ENCODE assay signal across 12 cellular contexts in the genomic region with DNA sequence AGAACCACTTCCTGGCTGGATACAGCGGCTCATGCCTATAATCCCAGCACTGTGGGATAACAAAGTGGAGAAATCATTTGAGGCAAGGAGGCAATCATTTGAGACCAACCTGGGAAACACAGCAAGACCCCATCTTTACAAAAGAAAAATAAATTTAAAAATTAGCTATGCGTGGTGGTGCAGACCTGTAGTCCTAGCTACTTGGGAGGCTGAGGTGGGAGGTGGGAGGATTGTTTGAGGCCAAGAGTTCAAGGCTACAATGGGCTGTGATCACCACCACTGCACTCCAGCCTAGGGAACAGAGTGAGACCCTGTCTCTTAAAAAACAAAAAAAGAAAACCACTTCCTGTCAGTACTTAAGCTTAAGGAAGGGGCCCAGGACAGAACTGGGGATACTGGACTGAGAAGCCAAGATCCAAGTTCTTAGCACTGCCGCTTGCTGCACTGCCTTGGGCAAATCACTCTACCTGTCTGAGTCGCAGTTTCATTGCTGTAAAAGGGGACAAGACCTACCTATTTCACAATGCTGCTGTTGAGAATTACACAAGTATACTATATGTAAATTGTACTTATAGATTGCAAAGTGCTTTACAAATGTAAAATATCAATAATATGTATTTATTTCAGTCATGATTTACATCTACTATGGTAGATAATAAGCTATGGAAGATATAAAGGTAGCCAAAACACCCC.
DNase-seq lines count a peak whose midpoint lies in the region; ATAC-seq and TF ChIP-seq lines count a peak whose summit lies in the region.
"Had no signal": no experiment of that assay in that cellular context is flagged by ENCODE, and none has a peak within 500 bp of the region (broad histone marks: within the 10 kb centered on the region; RNA-seq: fewer than 3 reads in every experiment).

No MANE protein-coding gene starts in this region.

- intact Hi-C loops in OCI-LY7 (cut with micrococcal nuclease; ENCODE audit: unreplicated experiment) = no loop called here
- intact Hi-C loops in stomach (cut with DNase I; ENCODE audit: low total_unique reads) = loop anchor here (10.0 kb wide), 1 partner anchor 98 kb away; no protein-coding TSS in a partner anchor

- 87 to 100% (median 95%) methylated on average over 4 of the region's 4 CpGs for WGBS in stomach, 5 donors

- peak overlapping the region; percentile 23 for H3K4me2 ChIP-seq in OCI-LY7 (ENCODE audit: low read length)

- no peak overlapping the region for H2AFZ ChIP-seq in OCI-LY7 (ENCODE audit: low read length)

- no peak overlapping the region for H3K27ac ChIP-seq in OCI-LY7 (ENCODE audit: low read depth, low read length, poor library complexity, severe bottlenecking)
- peak overlapping the region in 3 of 5 donors; percentile 65 to 73 (median 70) for H3K27ac ChIP-seq in stomach

- H3K36me3 ChIP-seq in OCI-LY7 (ENCODE audit: insufficient read depth, low read length) = no peaks in the 10 kb centered on the region; the same call in 1 of the 2 replicates
- no peaks in the 10 kb centered on the region for H3K36me3 ChIP-seq in stomach
- H3K36me3 ChIP-seq: upper lobe of left lung had no signal

- H3K27me3 ChIP-seq in stomach = no peaks in the 10 kb centered on the region
- H3K27me3 ChIP-seq: upper lobe of left lung had no signal

- peaks cover 35% of the 10 kb centered on the region; the same call in 1 of the 2 replicates for H3K79me2 ChIP-seq in OCI-LY7 (ENCODE audit: insufficient read depth, low read depth, low read length)

- POLR2A ChIA-PET in OCI-LY7 (lab: Charles Lee) = interaction anchor here (0.6 to 1.9 kb wide), 5 partner anchors 11 to 297 kb away, joined by 3 to 7 read pairs (median 3); no protein-coding TSS in a partner anchor

- H3K4me3 ChIP-seq in OCI-LY7 (ENCODE audit: low read depth, low read length, poor library complexity, severe bottlenecking) (no peak overlapping the region), epithelial cell of esophagus (ENCODE audit: low read length) (no peak overlapping the region), stomach (no peak overlapping the region)
- H3K4me3 ChIP-seq: skin epidermis, upper lobe of left lung had no signal

- peaks cover 45% of the 10 kb centered on the region for H3K4me1 ChIP-seq in OCI-LY7 (ENCODE audit: insufficient read depth, low read length, poor library complexity, severe bottlenecking)
- H3K4me1 ChIP-seq in stomach = peaks cover 54 to 84% (median 75%) of the 10 kb centered on the region in 4 donors

- H3K9me2 ChIP-seq in OCI-LY7 (ENCODE audit: insufficient read depth, low read length) = no peaks in the 10 kb centered on the region

- peaks cover 2% of the 10 kb centered on the region for H3K36me3 Mint-ChIP-seq in activated T-cell treated with anti-CD3 and anti-CD28 coated beads, Interleukin-2, amount 50 U/mL, for 4 hours (ENCODE audit: insufficient read depth)
- H3K36me3 Mint-ChIP-seq: naive B cell had no signal

- BruUV-seq in OCI-LY7 (replicated peaks; lab: Mats Ljungman, UMichigan) = no TSS peak

- no peaks in the 10 kb centered on the region for H3K9me3 Mint-ChIP-seq in activated T-cell treated with anti-CD3 and anti-CD28 coated beads, Interleukin-2, amount 50 U/mL, for 4 hours
- H3K9me3 Mint-ChIP-seq: naive B cell had no signal

- H3K4me3 Mint-ChIP-seq in activated T-cell treated with anti-CD3 and anti-CD28 coated beads, Interleukin-2, amount 50 U/mL, for 4 hours = peak overlapping the region; percentile 34

- no peak for TF ChIP-seq EP300 in stomach (IDR thresholded peaks at IDR 0.05)

- TF ChIP-seq POLR2A in stomach (IDR thresholded peaks at IDR 0.05) = no peak

- no peaks in the 10 kb centered on the region for H3K27me3 Mint-ChIP-seq in activated T-cell treated with anti-CD3 and anti-CD28 coated beads, Interleukin-2, amount 50 U/mL, for 4 hours (ENCODE audit: low read depth)
- H3K27me3 Mint-ChIP-seq: naive B cell had no signal

- H3K9me3 ChIP-seq in OCI-LY7 (ENCODE audit: low read length) = no peaks in the 10 kb centered on the region
- no peaks in the 10 kb centered on the region for H3K9me3 ChIP-seq in stomach
- H3K9me3 ChIP-seq: upper lobe of left lung had no signal

- TF ChIP-seq CTCF in OCI-LY7 (conservative IDR thresholded peaks at IDR 0.05; ENCODE audit: low read length) (no peak), epithelial cell of esophagus (IDR thresholded peaks at IDR 0.05; ENCODE audit: insufficient read depth, low read depth, low read length, missing control alignments) (no peak), stomach (IDR thresholded peaks at IDR 0.05) (no peak)

- ATAC-seq in activated T-cell treated with anti-CD3 and anti-CD28 coated beads, Interleukin-2, amount 50 U/mL, for 4 hours = no peak
- no peak for ATAC-seq in HG02840 (IDR thresholded peaks at IDR 0.05; ENCODE audit: low FRiP score, unreplicated experiment)

- H3K4me1 Mint-ChIP-seq in activated T-cell treated with anti-CD3 and anti-CD28 coated beads, Interleukin-2, amount 50 U/mL, for 4 hours (ENCODE audit: low read depth) = peaks cover 4% of the 10 kb centered on the region

- H4K20me1 ChIP-seq in OCI-LY7 (ENCODE audit: insufficient read depth, low read length) = peaks cover 5% of the 10 kb centered on the region; the same call in 1 of the 2 replicates

- DNase-seq in activated T-cell treated with anti-CD3 and anti-CD28 coated beads, Interleukin-2, amount 50 U/mL, for 4 hours = no peak
- no peak for DNase-seq in activated T-cell treated with anti-CD3 and anti-CD28 coated beads, Interleukin-2, amount 50 U/mL, for 1 hour
- no peak for DNase-seq in OCI-LY7 (ENCODE audit: low spot score)
- peak; percentile 68 for DNase-seq in epithelial cell of esophagus (ENCODE audit: low read depth)
- DNase-seq in stomach = no peak
- DNase-seq in DMS114 treated with DMSO at 0.1 percent for 48 hours (lab: John Stamatoyannopoulos, UW; ENCODE audit: unreplicated experiment) = no peak
- DNase-seq in central memory CD4-positive, alpha-beta T cell = no peak
- DNase-seq: KBM-7, upper lobe of left lung had no signal

- CTCF ChIA-PET in OCI-LY7 (lab: Charles Lee; ENCODE audit: unreplicated experiment) = no interaction called here
